ENCODE assay signal across 1 cellular context in the genomic region with DNA sequence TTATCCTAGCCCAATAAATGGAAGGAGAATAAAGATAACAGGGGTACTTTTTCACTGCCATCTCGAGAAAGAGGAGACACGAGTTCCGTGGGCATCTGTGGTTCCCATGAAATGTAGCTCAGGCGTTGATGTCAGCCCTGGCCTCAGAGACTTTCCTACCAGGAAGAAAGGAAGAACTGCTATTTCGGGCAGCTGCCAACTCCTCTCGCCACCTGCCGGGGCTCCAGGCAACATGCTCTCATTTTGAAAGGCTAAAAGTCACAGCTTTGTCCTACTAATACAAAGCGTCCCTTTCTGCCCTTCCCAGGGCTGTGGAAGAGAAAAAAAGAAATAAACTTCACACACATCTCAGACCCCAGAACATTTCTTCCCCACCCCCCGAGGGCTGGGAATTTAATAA.
TF ChIP-seq lines count a peak whose summit lies in the region.

No MANE protein-coding gene starts in this region.

TF ChIP-seq in SK-N-SH, 30 proteins besides CTCF, POLR2A, EP300 and RAD21 (continued from another document):
- TF ChIP-seq, protein P1, sequence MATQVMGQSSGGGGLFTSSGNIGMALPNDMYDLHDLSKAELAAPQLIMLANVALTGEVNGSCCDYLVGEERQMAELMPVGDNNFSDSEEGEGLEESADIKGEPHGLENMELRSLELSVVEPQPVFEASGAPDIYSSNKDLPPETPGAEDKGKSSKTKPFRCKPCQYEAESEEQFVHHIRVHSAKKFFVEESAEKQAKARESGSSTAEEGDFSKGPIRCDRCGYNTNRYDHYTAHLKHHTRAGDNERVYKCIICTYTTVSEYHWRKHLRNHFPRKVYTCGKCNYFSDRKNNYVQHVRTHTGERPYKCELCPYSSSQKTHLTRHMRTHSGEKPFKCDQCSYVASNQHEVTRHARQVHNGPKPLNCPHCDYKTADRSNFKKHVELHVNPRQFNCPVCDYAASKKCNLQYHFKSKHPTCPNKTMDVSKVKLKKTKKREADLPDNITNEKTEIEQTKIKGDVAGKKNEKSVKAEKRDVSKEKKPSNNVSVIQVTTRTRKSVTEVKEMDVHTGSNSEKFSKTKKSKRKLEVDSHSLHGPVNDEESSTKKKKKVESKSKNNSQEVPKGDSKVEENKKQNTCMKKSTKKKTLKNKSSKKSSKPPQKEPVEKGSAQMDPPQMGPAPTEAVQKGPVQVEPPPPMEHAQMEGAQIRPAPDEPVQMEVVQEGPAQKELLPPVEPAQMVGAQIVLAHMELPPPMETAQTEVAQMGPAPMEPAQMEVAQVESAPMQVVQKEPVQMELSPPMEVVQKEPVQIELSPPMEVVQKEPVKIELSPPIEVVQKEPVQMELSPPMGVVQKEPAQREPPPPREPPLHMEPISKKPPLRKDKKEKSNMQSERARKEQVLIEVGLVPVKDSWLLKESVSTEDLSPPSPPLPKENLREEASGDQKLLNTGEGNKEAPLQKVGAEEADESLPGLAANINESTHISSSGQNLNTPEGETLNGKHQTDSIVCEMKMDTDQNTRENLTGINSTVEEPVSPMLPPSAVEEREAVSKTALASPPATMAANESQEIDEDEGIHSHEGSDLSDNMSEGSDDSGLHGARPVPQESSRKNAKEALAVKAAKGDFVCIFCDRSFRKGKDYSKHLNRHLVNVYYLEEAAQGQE (IDR thresholded peaks at IDR 0.05; ENCODE audit: low read depth, low read length): no peak
- TF ChIP-seq RCOR1 (IDR thresholded peaks at IDR 0.05; ENCODE audit: low read length) (no peak), TEAD4 (IDR thresholded peaks at IDR 0.05; ENCODE audit: borderline replicate concordance, insufficient read depth) (no peak), MXI1 (IDR thresholded peaks at IDR 0.05; ENCODE audit: low read depth, low read length) (no peak), TCF12 (IDR thresholded peaks at IDR 0.05) (no peak), CHD2 (IDR thresholded peaks at IDR 0.05; ENCODE audit: low read length, partially characterized antibody) (no peak)
- TF ChIP-seq, protein P2, sequence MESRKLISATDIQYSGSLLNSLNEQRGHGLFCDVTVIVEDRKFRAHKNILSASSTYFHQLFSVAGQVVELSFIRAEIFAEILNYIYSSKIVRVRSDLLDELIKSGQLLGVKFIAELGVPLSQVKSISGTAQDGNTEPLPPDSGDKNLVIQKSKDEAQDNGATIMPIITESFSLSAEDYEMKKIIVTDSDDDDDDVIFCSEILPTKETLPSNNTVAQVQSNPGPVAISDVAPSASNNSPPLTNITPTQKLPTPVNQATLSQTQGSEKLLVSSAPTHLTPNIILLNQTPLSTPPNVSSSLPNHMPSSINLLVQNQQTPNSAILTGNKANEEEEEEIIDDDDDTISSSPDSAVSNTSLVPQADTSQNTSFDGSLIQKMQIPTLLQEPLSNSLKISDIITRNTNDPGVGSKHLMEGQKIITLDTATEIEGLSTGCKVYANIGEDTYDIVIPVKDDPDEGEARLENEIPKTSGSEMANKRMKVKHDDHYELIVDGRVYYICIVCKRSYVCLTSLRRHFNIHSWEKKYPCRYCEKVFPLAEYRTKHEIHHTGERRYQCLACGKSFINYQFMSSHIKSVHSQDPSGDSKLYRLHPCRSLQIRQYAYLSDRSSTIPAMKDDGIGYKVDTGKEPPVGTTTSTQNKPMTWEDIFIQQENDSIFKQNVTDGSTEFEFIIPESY (IDR thresholded peaks at IDR 0.05; ENCODE audit: borderline replicate concordance, low read depth): no peak
- TF ChIP-seq, protein P3, sequence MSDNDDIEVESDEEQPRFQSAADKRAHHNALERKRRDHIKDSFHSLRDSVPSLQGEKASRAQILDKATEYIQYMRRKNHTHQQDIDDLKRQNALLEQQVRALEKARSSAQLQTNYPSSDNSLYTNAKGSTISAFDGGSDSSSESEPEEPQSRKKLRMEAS (IDR thresholded peaks at IDR 0.05; ENCODE audit: low read depth): no peak
